14 cellular contexts compared by ENCODE assay signal in genomic region chr21:36162631-36163030, GRCh38. TPM values are rescaled to one million over a fixed set of nuclear protein-coding genes. Genes with fewer than 3 reads are reported as not detected.
"Had no signal": no experiment of that assay in that cellular context is flagged by ENCODE, and none has a peak within 500 bp of the region (broad histone marks: within the 10 kb centered on the region; RNA-seq: fewer than 3 reads in every experiment).

No MANE protein-coding gene starts in this region.

- H3K9ac ChIP-seq: parathyroid adenoma had no signal

- H3K4me3 ChIP-seq: coronary artery, esophagus squamous epithelium had no signal

- ATAC-seq: naive thymus-derived CD4-positive, alpha-beta T cell had no signal

- H2AFZ ChIP-seq: parathyroid adenoma had no signal

- H3K9me3 ChIP-seq: esophagus squamous epithelium had no signal

- H3K27me3 ChIP-seq: esophagus squamous epithelium had no signal

- DNase-seq: activated CD4-positive, alpha-beta T cell treated with anti-CD3 and anti-CD28 coated beads for 1 hour; activated CD4-positive, alpha-beta T cell treated with anti-CD3 and anti-CD28 coated beads, Interleukin-2, amount 50 U/mL, for 4 hours; activated T-cell treated with anti-CD3 and anti-CD28 coated beads for 4 hours; caudate nucleus; effector CD4-positive, alpha-beta T cell; esophagus squamous epithelium; hippocampal formation; mammary epithelial cell; naive thymus-derived CD4-positive, alpha-beta T cell; stimulated activated CD4-positive, alpha-beta T cell treated with anti-CD3 and anti-CD28 coated beads, Interleukin-2, amount 100 ng/mL, for 48 hours; stimulated activated naive CD4-positive, alpha-beta T cell treated with Interleukin-2 at 50 U/mL for 16 hours had no signal

- H3K27ac ChIP-seq: coronary artery, esophagus squamous epithelium, parathyroid adenoma had no signal

RNA-seq across cellular contexts. Expression of gene CBR3, which starts 27.8 kb away (rescaled TPM):
- total RNA-seq: left lobe of liver had no signal
